14 cellular contexts compared by ENCODE assay signal in the genomic region with DNA sequence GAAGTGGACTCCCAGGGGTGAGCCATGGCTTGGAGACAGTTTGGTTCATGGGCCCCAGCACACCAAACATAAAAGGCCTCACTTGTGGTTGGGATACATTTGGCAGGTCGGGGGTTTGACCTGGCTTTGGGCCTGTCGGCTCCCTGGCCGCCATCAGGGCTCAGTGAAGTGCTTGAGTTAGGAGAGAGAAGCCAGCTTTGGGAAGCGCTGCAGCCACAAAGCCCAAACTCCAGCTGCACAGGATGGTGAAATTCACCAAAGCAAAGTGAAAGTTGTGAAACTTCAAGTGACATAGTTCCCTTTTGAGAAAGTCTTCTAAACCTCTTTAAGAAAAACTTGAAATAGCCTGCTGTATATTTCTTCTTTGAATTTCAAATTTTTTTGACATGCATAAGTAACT. TPM values are rescaled to one million over a fixed set of nuclear protein-coding genes. Genes with fewer than 3 reads are reported as not detected.
DNase-seq lines count a peak whose midpoint lies in the region; ATAC-seq and TF ChIP-seq lines count a peak whose summit lies in the region.
"Had no signal": no experiment of that assay in that cellular context is flagged by ENCODE, and none has a peak within 500 bp of the region (broad histone marks: within the 10 kb centered on the region; RNA-seq: fewer than 3 reads in every experiment).

No MANE protein-coding gene starts in this region.

- intact Hi-C loops in activated CD4-positive, alpha-beta T cell treated with anti-CD3 and anti-CD28 coated beads for 36 hours (cut with DNase I, micrococcal nuclease) = no loop called here
- intact Hi-C loops in left ventricle myocardium superior (cut with micrococcal nuclease) = no loop called here
- intact Hi-C loops in transverse colon (cut with DNase I; ENCODE audit: low total_unique reads) = no loop called here

- DNase-seq in activated CD4-positive, alpha-beta T cell treated with anti-CD3 and anti-CD28 coated beads for 36 hours = no peak
- no peak for DNase-seq in activated CD4-positive, alpha-beta T cell treated with anti-CD3 and anti-CD28 coated beads for 48 hours
- DNase-seq in SIG-M5 (lab: John Stamatoyannopoulos, UW) (peak; percentile 18), left ventricle myocardium superior (peak; percentile 44), transverse colon (no peak), neuronal stem cell (ENCODE audit: low spot score) (no peak)
- DNase-seq: NCI-H187 had no signal

- no peak overlapping the region for H2BK120ac ChIP-seq in neuronal stem cell (ENCODE audit: low read depth, low read length)

- no peak for TF ChIP-seq CTCF in transverse colon (IDR thresholded peaks at IDR 0.05)

- H3K27ac ChIP-seq in transverse colon (peak overlapping the region; percentile 11 to 48 (median 36)), neuronal stem cell (replicated peaks; ENCODE audit: low read length) (no peak overlapping the region)
- H3K27ac ChIP-seq: 22Rv1, SK-N-MC had no signal

- H3K4ac ChIP-seq in neuronal stem cell (ENCODE audit: low read length) = no peak overlapping the region

- no peak overlapping the region for H3K23ac ChIP-seq in neuronal stem cell (ENCODE audit: low read depth, low read length, poor library complexity)

- CTCF ChIA-PET in activated CD4-positive, alpha-beta T cell treated with anti-CD3 and anti-CD28 coated beads for 36 hours (lab: Charles Lee) = no interaction called here

- WGBS in transverse colon (ENCODE audit: low coverage in 1 of 2), 2 donors = 15% methylated on average over 4 of the region's 4 CpGs; no CpG with 5 or more reads in 1 of the 2 donors
- WGBS in neuronal stem cell (ENCODE audit: extremely low coverage in 2 of 2, insufficient read length in 2 of 2, insufficient replicate concordance in 1 of 2), 2 donors = no CpG with 5 or more reads among the region's 4 CpGs

- no peak overlapping the region for H3K18ac ChIP-seq in neuronal stem cell (ENCODE audit: low read length)

- no peak for TF ChIP-seq EP300 in transverse colon (IDR thresholded peaks at IDR 0.05; ENCODE audit: low read depth)

- H3K4me2 ChIP-seq in neuronal stem cell (ENCODE audit: insufficient read depth, low read length, poor library complexity, severe bottlenecking) = no peak overlapping the region

- H3K4me1 Mint-ChIP-seq in activated CD4-positive, alpha-beta T cell treated with anti-CD3 and anti-CD28 coated beads for 36 hours = peaks cover 23% of the 10 kb centered on the region

- no peak overlapping the region for H3K9ac ChIP-seq in neuronal stem cell (ENCODE audit: low read depth, low read length, poor library complexity)

- ATAC-seq in activated CD4-positive, alpha-beta T cell treated with anti-CD3 and anti-CD28 coated beads for 36 hours = no peak
- ATAC-seq in left ventricle myocardium superior = peak; percentile 66
- no peak for ATAC-seq in HG03139 (IDR thresholded peaks at IDR 0.05; ENCODE audit: unreplicated experiment)
- no peak for ATAC-seq in GM21786 (IDR thresholded peaks at IDR 0.05; ENCODE audit: unreplicated experiment)

- H3K79me1 ChIP-seq in neuronal stem cell (ENCODE audit: low read depth, low read length) = no peaks in the 10 kb centered on the region

- in situ Hi-C loops in transverse colon (cut with MboI; ENCODE audit: low pct_ligation_motif_present in 1 of 4, low pct_unique_long_range_greater_than_20kb in 1 of 4, low sequenced_read_pairs in 3 of 4) = no loop called here

- H3K27me3 ChIP-seq in transverse colon (no peaks in the 10 kb centered on the region), neuronal stem cell (ENCODE audit: control insufficient read depth in 3 of 3, insufficient read depth in 3 of 3, low read depth in 1 of 3, low read length in 3 of 3) (no peaks in the 10 kb centered on the region)
- H3K27me3 ChIP-seq: breast epithelium had no signal

- no peak overlapping the region for H3K4me3 ChIP-seq in transverse colon
- H3K4me3 ChIP-seq in neuronal stem cell (ENCODE audit: low read length in 2 of 2) = no peak overlapping the region
- H3K4me3 ChIP-seq: breast epithelium, SK-N-MC had no signal

- no peak for TF ChIP-seq POLR2A in transverse colon (IDR thresholded peaks at IDR 0.05)

- no peak overlapping the region for H2BK5ac ChIP-seq in neuronal stem cell (ENCODE audit: low read length)

- H3K9me3 Mint-ChIP-seq in activated CD4-positive, alpha-beta T cell treated with anti-CD3 and anti-CD28 coated beads for 36 hours (ENCODE audit: low read depth) = no peaks in the 10 kb centered on the region

- H3K27me3 Mint-ChIP-seq in activated CD4-positive, alpha-beta T cell treated with anti-CD3 and anti-CD28 coated beads for 36 hours = no peaks in the 10 kb centered on the region

- H2AK5ac ChIP-seq in neuronal stem cell (ENCODE audit: low read depth, low read length) = no peak overlapping the region

- H2BK12ac ChIP-seq in neuronal stem cell (ENCODE audit: low read length) = no peak overlapping the region

- H4K91ac ChIP-seq in neuronal stem cell (ENCODE audit: low read depth, low read length, poor library complexity) = no peak overlapping the region

- H4K8ac ChIP-seq in neuronal stem cell (ENCODE audit: low read depth, low read length) = no peak overlapping the region

- H2BK15ac ChIP-seq in neuronal stem cell (ENCODE audit: low read length) = no peak overlapping the region

- H3K4me1 ChIP-seq in transverse colon = peaks cover 0 to 10% (median 0%) of the 10 kb centered on the region in 4 donors
- no peaks in the 10 kb centered on the region for H3K4me1 ChIP-seq in neuronal stem cell (ENCODE audit: control insufficient read depth in 2 of 2, insufficient read depth in 1 of 2, low read depth in 1 of 2, low read length in 2 of 2)
- H3K4me1 ChIP-seq: breast epithelium had no signal

- H2AFZ ChIP-seq in neuronal stem cell (ENCODE audit: low read length) = no peak overlapping the region

- H3K9me3 ChIP-seq in transverse colon (no peaks in the 10 kb centered on the region), neuronal stem cell (replicated peaks in 1 of 2; ENCODE audit: control insufficient read depth in 2 of 2, insufficient read depth in 1 of 2, low read depth in 1 of 2, low read length in 2 of 2) (no peaks in the 10 kb centered on the region)
- H3K9me3 ChIP-seq: breast epithelium had no signal

- H3K36me3 ChIP-seq in transverse colon = no peaks in the 10 kb centered on the region
- peaks cover 0 to 22% of the 10 kb centered on the region in 2 donors for H3K36me3 ChIP-seq in neuronal stem cell (replicated peaks in 1 of 2; ENCODE audit: control insufficient read depth in 2 of 2, insufficient read depth in 2 of 2, low read length in 2 of 2)
- H3K36me3 ChIP-seq: breast epithelium had no signal

- no peaks in the 10 kb centered on the region for H3K36me3 Mint-ChIP-seq in activated CD4-positive, alpha-beta T cell treated with anti-CD3 and anti-CD28 coated beads for 36 hours (ENCODE audit: low read depth)

- no peak overlapping the region for H3K4me3 Mint-ChIP-seq in activated CD4-positive, alpha-beta T cell treated with anti-CD3 and anti-CD28 coated beads for 36 hours

- H3K27ac Mint-ChIP-seq in activated CD4-positive, alpha-beta T cell treated with anti-CD3 and anti-CD28 coated beads for 36 hours = peak overlapping the region; percentile 30

- POLR2A ChIA-PET in activated CD4-positive, alpha-beta T cell treated with anti-CD3 and anti-CD28 coated beads for 36 hours (lab: Charles Lee) = no interaction called here

- no peak overlapping the region for H3K14ac ChIP-seq in neuronal stem cell (ENCODE audit: low read length)

RNA-seq across cellular contexts. Expression of a gene that starts 27.5 kb away (rescaled TPM):
- not detected for total RNA-seq in activated CD4-positive, alpha-beta T cell treated with anti-CD3 and anti-CD28 coated beads for 36 hours
- total RNA-seq in left ventricle myocardium superior (not detected), transverse colon (not detected)
- polyA plus RNA-seq in neuronal stem cell (2013, experiment 1 of 2) = not detected
- polyA plus RNA-seq in neuronal stem cell (2013, experiment 2 of 2) = not detected
- total RNA-seq: glomerular endothelial cell had no signal
- polyA plus RNA-seq: neural cell had no signal

Comparison
In these comparisons a context has a peak if more than half of its experiments do, and no peak if none do; other contexts are left out.
1. DNase-seq: peak in SIG-M5 (single experiment) and left ventricle myocardium superior (single experiment); none in activated CD4-positive, alpha-beta T cell treated with anti-CD3 and anti-CD28 coated beads for 36 hours (single experiment), activated CD4-positive, alpha-beta T cell treated with anti-CD3 and anti-CD28 coated beads for 48 hours (single experiment), transverse colon (single experiment) and neuronal stem cell (single experiment).